ENCODE assay signal across 11 cellular contexts in genomic region chr11:123510579-123510905, GRCh38.
DNase-seq lines count a peak whose midpoint lies in the region; ATAC-seq and TF ChIP-seq lines count a peak whose summit lies in the region.
"Had no signal": no experiment of that assay in that cellular context is flagged by ENCODE, and none has a peak within 500 bp of the region (broad histone marks: within the 10 kb centered on the region; RNA-seq: fewer than 3 reads in every experiment).

No MANE protein-coding gene starts in this region.

- CTCF ChIA-PET in HCT116 (lab: Charles Lee) = interaction anchor here (1.1 to 1.5 kb wide), 2 partner anchors 13 to 71 kb away, joined by 3 to 4 read pairs; no protein-coding TSS in a partner anchor

- H3K36me3 ChIP-seq in HCT116 (ENCODE audit: control insufficient read depth in 1 of 2, insufficient read depth in 2 of 2, low read length in 2 of 2) (no peaks in the 10 kb centered on the region), osteoblast (ENCODE audit: insufficient read depth, low read length) (no peaks in the 10 kb centered on the region)
- H3K36me3 ChIP-seq: cardiac muscle cell, neutrophil, tibial artery had no signal

- H3K4me2 ChIP-seq in HCT116 (ENCODE audit: low read length) (peak overlapping the region; percentile 50), osteoblast (ENCODE audit: insufficient read depth, low read length) (peak overlapping the region; percentile 74)

- peaks cover 5 to 6% of the 10 kb centered on the region in 2 experiments; a peak in 3 of 4 replicates for H3K4me1 ChIP-seq in HCT116 (ENCODE audit: control insufficient read depth in 1 of 2, insufficient read depth in 2 of 2, low read length in 2 of 2)
- H3K4me1 ChIP-seq in osteoblast (ENCODE audit: insufficient read depth, low read length) = peaks cover 13% of the 10 kb centered on the region
- H3K4me1 ChIP-seq: psoas muscle, tibial artery had no signal

- ATAC-seq in HCT116 = peak; percentile 5; the same call in 1 of the 2 replicates

- no TSS peak for BruUV-seq in HCT116 (replicated peaks; lab: Mats Ljungman, UMichigan)

- DNase-seq in HCT116 (ENCODE audit: low read depth, low spot score) (no peak), SK-N-DZ (ENCODE audit: low spot score) (peak; percentile 9), dorsolateral prefrontal cortex (peak in 1 of 10 donors; percentile 42), osteoblast (ENCODE audit: insufficient read length, low spot score, missing footprints) (no peak), NCI-H128 (lab: John Stamatoyannopoulos, UW; ENCODE audit: unreplicated experiment) (no peak), NCI-H2029 (lab: John Stamatoyannopoulos, UW) (no peak), RKO (ENCODE audit: low spot score) (no peak)

- POLR2A ChIA-PET in HCT116 (lab: Charles Lee) = no interaction called here

- H3K4me3 ChIP-seq in HCT116 (replicated peaks in 1 of 2; ENCODE audit: low read depth in 1 of 2, low read length in 2 of 2) (no peak overlapping the region), dorsolateral prefrontal cortex (peak overlapping the region in 53 of 59 donors; percentile 13 to 57 (median 38)), osteoblast (ENCODE audit: insufficient read depth, low read length) (no peak overlapping the region)
- H3K4me3 ChIP-seq: cardiac muscle cell, psoas muscle, tibial artery had no signal

- no peak overlapping the region for H3K9ac ChIP-seq in HCT116 (ENCODE audit: low read length)

- H4K20me1 ChIP-seq in HCT116 (ENCODE audit: insufficient read depth) (no peaks in the 10 kb centered on the region), osteoblast (ENCODE audit: insufficient read depth, low read length) (peaks cover 18% of the 10 kb centered on the region)

- H3K9me2 ChIP-seq in HCT116 (ENCODE audit: insufficient read depth) = no peaks in the 10 kb centered on the region

- H3K79me2 ChIP-seq in HCT116 (ENCODE audit: insufficient read depth, low read length) = no peaks in the 10 kb centered on the region
- peaks cover 73% of the 10 kb centered on the region for H3K79me2 ChIP-seq in osteoblast (ENCODE audit: insufficient read depth, low read length)

- TF ChIP-seq POLR2A in HCT116 (IDR thresholded peaks at IDR 0.05; ENCODE audit: borderline replicate concordance, extremely low read depth, insufficient read depth, insufficient read length) = no peak

- H3K27ac ChIP-seq in HCT116 (ENCODE audit: low read depth, low read length) = no peak overlapping the region
- peak overlapping the region in 58 of 59 donors; percentile 25 to 93 (median 80) for H3K27ac ChIP-seq in dorsolateral prefrontal cortex
- no peak overlapping the region for H3K27ac ChIP-seq in osteoblast (ENCODE audit: low read depth, low read length)
- H3K27ac ChIP-seq: cardiac muscle cell, neutrophil, psoas muscle, tibial artery had no signal

- no peak for TF ChIP-seq CTCF in HCT116 (IDR thresholded peaks at IDR 0.05 in 2 of 3, conservative IDR thresholded peaks at IDR 0.05 in 1 of 3; ENCODE audit: borderline replicate concordance in 1 of 3, insufficient read depth in 1 of 3, low read depth in 2 of 3, low read length in 2 of 3)
- no peak for TF ChIP-seq CTCF in dorsolateral prefrontal cortex (IDR thresholded peaks at IDR 0.05 in 54 of 56, conservative IDR thresholded peaks at IDR 0.05 in 2 of 56; ENCODE audit: low read depth in 1 of 56, partially characterized antibody in 56 of 56)
- TF ChIP-seq CTCF in osteoblast (IDR thresholded peaks at IDR 0.05; ENCODE audit: extremely low read depth, low read depth, low read length) = no peak

- no peaks in the 10 kb centered on the region for H3K9me3 ChIP-seq in HCT116 (ENCODE audit: control insufficient read depth in 1 of 2, insufficient read depth in 1 of 2, low read depth in 1 of 2, low read length in 2 of 2)
- H3K9me3 ChIP-seq in osteoblast (ENCODE audit: low read depth, low read length) = no peaks in the 10 kb centered on the region
- H3K9me3 ChIP-seq: neutrophil, psoas muscle, tibial artery had no signal

- intact Hi-C loops in HCT116 (cut with micrococcal nuclease) (loop anchor here (2.0 to 10.0 kb wide), 2 partner anchors 44 to 194 kb away; no protein-coding TSS in a partner anchor), dorsolateral prefrontal cortex (cut with DNase I) (loop anchor here (2.0 to 5.0 kb wide), 3 partner anchors 44 to 66 kb away; no protein-coding TSS in a partner anchor)

- H3K27me3 ChIP-seq in HCT116 (ENCODE audit: insufficient read depth, low read length) (no peaks in the 10 kb centered on the region; the same call in 1 of the 2 replicates), dorsolateral prefrontal cortex (no peaks in the 10 kb centered on the region), osteoblast (ENCODE audit: insufficient read depth, low read length) (no peaks in the 10 kb centered on the region)
- H3K27me3 ChIP-seq: cardiac muscle cell, neutrophil had no signal

- H2AFZ ChIP-seq in HCT116 (ENCODE audit: low read depth, low read length, poor library complexity, severe bottlenecking) = no peak overlapping the region
- H2AFZ ChIP-seq in osteoblast (ENCODE audit: low read length) = peak overlapping the region; percentile 43

- no peak for TF ChIP-seq RAD21 in HCT116 (IDR thresholded peaks at IDR 0.05; ENCODE audit: low read depth)

- RAD21 ChIA-PET in HCT116 (lab: Charles Lee; ENCODE audit: low non-redundant PET in 1 of 2, low total read pairs in 2 of 2, uncharacterized antibody in 2 of 2, unreplicated experiment in 2 of 2) = no interaction called here

TF ChIP-seq in HCT116, 20 proteins besides CTCF, POLR2A, EP300 and RAD21:
- TF ChIP-seq MAX (IDR thresholded peaks at IDR 0.05) = no peak
- TF ChIP-seq EZH2 (IDR thresholded peaks at IDR 0.05) = no peak
- TF ChIP-seq JUND (IDR thresholded peaks at IDR 0.05) = no peak
- TF ChIP-seq, protein P1, sequence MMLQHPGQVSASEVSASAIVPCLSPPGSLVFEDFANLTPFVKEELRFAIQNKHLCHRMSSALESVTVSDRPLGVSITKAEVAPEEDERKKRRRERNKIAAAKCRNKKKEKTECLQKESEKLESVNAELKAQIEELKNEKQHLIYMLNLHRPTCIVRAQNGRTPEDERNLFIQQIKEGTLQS (IDR thresholded peaks at IDR 0.05) = no peak
- TF ChIP-seq TCF7L2 (IDR thresholded peaks at IDR 0.05; ENCODE audit: borderline replicate concordance, extremely low read depth, insufficient read depth, insufficient read length) = no peak

Comparison
In these comparisons a context has a peak if more than half of its experiments do, and no peak if none do; other contexts are left out.
1. H3K27ac ChIP-seq: peak in dorsolateral prefrontal cortex (58 of 59); none in HCT116 (single experiment) and osteoblast (single experiment).
2. H3K4me3 ChIP-seq: peak in dorsolateral prefrontal cortex (53 of 59); none in HCT116 (0 of 2) and osteoblast (single experiment).